In genomic region chr12:65525501-65526141, GRCh38 we compare ENCODE assay signal across 17 cellular contexts.
DNase-seq lines count a peak whose midpoint lies in the region; ATAC-seq and TF ChIP-seq lines count a peak whose summit lies in the region.
"Had no signal": no experiment of that assay in that cellular context is flagged by ENCODE, and none has a peak within 500 bp of the region (broad histone marks: within the 10 kb centered on the region; RNA-seq: fewer than 3 reads in every experiment).

No MANE protein-coding gene starts in this region.

- no peak overlapping the region for H2AFZ ChIP-seq in PC-3 (ENCODE audit: low read length)

- no peaks in the 10 kb centered on the region for H3K36me3 ChIP-seq in PC-3 (ENCODE audit: low read depth, low read length)
- H3K36me3 ChIP-seq in vagina: no peaks in the 10 kb centered on the region
- no peaks in the 10 kb centered on the region for H3K36me3 ChIP-seq in tibial nerve
- H3K36me3 ChIP-seq: lower lobe of right lung, upper lobe of right lung had no signal

- H3F3A ChIP-seq in PC-3 (ENCODE audit: low read length, unreplicated experiment): no peaks in the 10 kb centered on the region

- H3K79me2 ChIP-seq in PC-3 (ENCODE audit: low read length): no peaks in the 10 kb centered on the region

- no peak for ATAC-seq in PC-3
- ATAC-seq: activated CD4-positive, CD25-positive, alpha-beta regulatory T cell treated with anti-CD3 and anti-CD28 coated beads, Interleukin-2, amount 50 U/mL, for 24 hours; lower lobe of right lung; upper lobe of right lung had no signal

- no peak for TF ChIP-seq CTCF in PC-3 (conservative IDR thresholded peaks at IDR 0.05; ENCODE audit: low read depth, low read length)
- TF ChIP-seq CTCF in epithelial cell of proximal tubule (conservative IDR thresholded peaks at IDR 0.05; ENCODE audit: low read depth, low read length): no peak
- no peak for TF ChIP-seq CTCF in osteocyte (IDR thresholded peaks at IDR 0.05)
- no peak for TF ChIP-seq CTCF in vagina (IDR thresholded peaks at IDR 0.05)
- TF ChIP-seq CTCF in tibial nerve (IDR thresholded peaks at IDR 0.05): no peak

- 71 to 79% methylated on average over 3 of the region's 3 CpGs for WGBS in tibial nerve, 2 donors

- peaks cover 29% of the 10 kb centered on the region for H3K4me1 Mint-ChIP-seq in osteocyte (ENCODE audit: unreplicated experiment)
- no peaks in the 10 kb centered on the region for H3K4me1 Mint-ChIP-seq in activated naive CD4-positive, alpha-beta T cell treated with anti-CD3 and anti-CD28 coated beads for 36 hours (ENCODE audit: low read depth)
- H3K4me1 Mint-ChIP-seq: nephron had no signal

- H3K9me3 ChIP-seq in PC-3 (ENCODE audit: low read length): no peaks in the 10 kb centered on the region
- no peaks in the 10 kb centered on the region for H3K9me3 ChIP-seq in vagina
- H3K9me3 ChIP-seq in tibial nerve: peaks cover 0 to 3% (median 0%) of the 10 kb centered on the region in 4 donors
- H3K9me3 ChIP-seq: upper lobe of right lung had no signal

- no peak overlapping the region for H3K4me3 Mint-ChIP-seq in osteocyte (ENCODE audit: unreplicated experiment)
- H3K4me3 Mint-ChIP-seq in activated naive CD4-positive, alpha-beta T cell treated with anti-CD3 and anti-CD28 coated beads for 36 hours: no peak overlapping the region
- H3K4me3 Mint-ChIP-seq: activated naive CD8-positive, alpha-beta T cell; nephron had no signal

- BruUV-seq in PC-3 (replicated peaks; lab: Mats Ljungman, UMichigan): no TSS peak

- CTCF ChIA-PET in PC-3 (lab: Charles Lee): no interaction called here
- CTCF ChIA-PET in activated naive CD4-positive, alpha-beta T cell treated with anti-CD3 and anti-CD28 coated beads for 36 hours (lab: Charles Lee): no interaction called here

- H3K4me1 ChIP-seq in PC-3 (ENCODE audit: insufficient read depth, low read length) (peaks cover 36% of the 10 kb centered on the region), vagina (no peaks in the 10 kb centered on the region), tibial nerve (no peaks in the 10 kb centered on the region)
- H3K4me1 ChIP-seq: lower lobe of right lung, upper lobe of right lung had no signal

- intact Hi-C loops in PC-3 (cut with micrococcal nuclease): no loop called here
- intact Hi-C loops in vagina (cut with DNase I): loop anchor here (5.0 kb wide), 1 partner anchor 687 kb away; no protein-coding TSS in a partner anchor
- intact Hi-C loops in activated naive CD4-positive, alpha-beta T cell treated with anti-CD3 and anti-CD28 coated beads for 36 hours (cut with micrococcal nuclease): no loop called here

- no peak overlapping the region for H3K27ac Mint-ChIP-seq in osteocyte (ENCODE audit: unreplicated experiment)
- H3K27ac Mint-ChIP-seq in activated naive CD4-positive, alpha-beta T cell treated with anti-CD3 and anti-CD28 coated beads for 36 hours: no peak overlapping the region
- H3K27ac Mint-ChIP-seq: activated naive CD8-positive, alpha-beta T cell had no signal

- no peaks in the 10 kb centered on the region for H3K27me3 Mint-ChIP-seq in osteocyte (ENCODE audit: unreplicated experiment)
- peaks cover 6% of the 10 kb centered on the region for H3K27me3 Mint-ChIP-seq in activated naive CD4-positive, alpha-beta T cell treated with anti-CD3 and anti-CD28 coated beads for 36 hours (ENCODE audit: low read depth)
- H3K27me3 Mint-ChIP-seq: activated naive CD8-positive, alpha-beta T cell had no signal

- H3K4me3 ChIP-seq in PC-3 (ENCODE audit: low read length) (no peak overlapping the region), epithelial cell of proximal tubule (ENCODE audit: low read depth, low read length) (no peak overlapping the region), vagina (no peak overlapping the region), tibial nerve (no peak overlapping the region)
- H3K4me3 ChIP-seq: lower lobe of right lung, upper lobe of right lung had no signal

- no peaks in the 10 kb centered on the region for H4K20me1 ChIP-seq in PC-3 (ENCODE audit: low read length)

- TF ChIP-seq EP300 in tibial nerve (IDR thresholded peaks at IDR 0.05): no peak

- POLR2A ChIA-PET in PC-3 (lab: Charles Lee; ENCODE audit: unreplicated experiment): no interaction called here

- no peaks in the 10 kb centered on the region for H3K36me3 Mint-ChIP-seq in osteocyte (ENCODE audit: unreplicated experiment)
- H3K36me3 Mint-ChIP-seq in activated naive CD4-positive, alpha-beta T cell treated with anti-CD3 and anti-CD28 coated beads for 36 hours (ENCODE audit: low read depth): no peaks in the 10 kb centered on the region
- H3K36me3 Mint-ChIP-seq: activated naive CD8-positive, alpha-beta T cell had no signal

- in situ Hi-C loops in G401 (cut with HindIII; ENCODE audit: low sequenced_read_pairs): no loop called here

- TF ChIP-seq POLR2A in vagina (IDR thresholded peaks at IDR 0.05): no peak
- no peak for TF ChIP-seq POLR2A in tibial nerve (IDR thresholded peaks at IDR 0.05)

- no peaks in the 10 kb centered on the region for H3K27me3 ChIP-seq in PC-3 (ENCODE audit: low read length)
- no peaks in the 10 kb centered on the region for H3K27me3 ChIP-seq in vagina
- no peaks in the 10 kb centered on the region for H3K27me3 ChIP-seq in tibial nerve
- H3K27me3 ChIP-seq: upper lobe of right lung had no signal

- H3K9me2 ChIP-seq in PC-3 (replicated peaks; ENCODE audit: low read length): no peaks in the 10 kb centered on the region

- DNase-seq in G401 (ENCODE audit: low spot score) (peak; percentile 45), PC-3 (peak; percentile 56), epithelial cell of proximal tubule (ENCODE audit: low read depth) (peak; percentile 53), osteocyte (ENCODE audit: extremely low spot score, unreplicated experiment) (peak; percentile 38), vagina (ENCODE audit: extremely low spot score in 2 of 2) (no peak), tibial nerve (ENCODE audit: low spot score in 2 of 2) (no peak), DMS79 (lab: John Stamatoyannopoulos, UW) (no peak)
- no peak for DNase-seq in activated naive CD4-positive, alpha-beta T cell treated with anti-CD3 and anti-CD28 coated beads for 36 hours
- DNase-seq: activated CD8-positive, alpha-beta memory T cell treated with anti-CD3 and anti-CD28 coated beads, Interleukin-2, amount 50 U/mL, for 4 hours; lower lobe of right lung; NCI-H1105; NCI-H526 treated with DMSO at 0.1 percent for 48 hours; stimulated activated CD4-positive, alpha-beta T cell treated with anti-CD3 and anti-CD28 coated beads, Interleukin-4, amount 100 ng/mL, for 1 hour; upper lobe of right lung had no signal

- peak overlapping the region; percentile 52 for H3K9ac ChIP-seq in PC-3 (ENCODE audit: low read length)

- H3K27ac ChIP-seq in PC-3 (ENCODE audit: low read length) (peak overlapping the region; percentile 92), vagina (no peak overlapping the region), tibial nerve (no peak overlapping the region)
- H3K27ac ChIP-seq: lower lobe of right lung, upper lobe of right lung had no signal

- 0 out of 2 replicates have a peak overlapping the region, but pooled peaks have one; percentile 32 for H3K4me2 ChIP-seq in PC-3 (ENCODE audit: low read length)

- peaks cover 8% of the 10 kb centered on the region for H3K9me3 Mint-ChIP-seq in osteocyte (ENCODE audit: unreplicated experiment)
- peaks cover 4% of the 10 kb centered on the region for H3K9me3 Mint-ChIP-seq in activated naive CD4-positive, alpha-beta T cell treated with anti-CD3 and anti-CD28 coated beads for 36 hours

Comparison
In these comparisons a context has a peak if more than half of its experiments do, and no peak if none do; other contexts are left out.
1. DNase-seq: peak in G401 (single experiment), PC-3 (single experiment), epithelial cell of proximal tubule (single experiment) and osteocyte (single experiment); none in vagina (0 of 2), activated naive CD4-positive, alpha-beta T cell treated with anti-CD3 and anti-CD28 coated beads for 36 hours (single experiment), tibial nerve (0 of 2) and DMS79 (single experiment).